ENCODE assay signal across 16 cellular contexts in the genomic region with DNA sequence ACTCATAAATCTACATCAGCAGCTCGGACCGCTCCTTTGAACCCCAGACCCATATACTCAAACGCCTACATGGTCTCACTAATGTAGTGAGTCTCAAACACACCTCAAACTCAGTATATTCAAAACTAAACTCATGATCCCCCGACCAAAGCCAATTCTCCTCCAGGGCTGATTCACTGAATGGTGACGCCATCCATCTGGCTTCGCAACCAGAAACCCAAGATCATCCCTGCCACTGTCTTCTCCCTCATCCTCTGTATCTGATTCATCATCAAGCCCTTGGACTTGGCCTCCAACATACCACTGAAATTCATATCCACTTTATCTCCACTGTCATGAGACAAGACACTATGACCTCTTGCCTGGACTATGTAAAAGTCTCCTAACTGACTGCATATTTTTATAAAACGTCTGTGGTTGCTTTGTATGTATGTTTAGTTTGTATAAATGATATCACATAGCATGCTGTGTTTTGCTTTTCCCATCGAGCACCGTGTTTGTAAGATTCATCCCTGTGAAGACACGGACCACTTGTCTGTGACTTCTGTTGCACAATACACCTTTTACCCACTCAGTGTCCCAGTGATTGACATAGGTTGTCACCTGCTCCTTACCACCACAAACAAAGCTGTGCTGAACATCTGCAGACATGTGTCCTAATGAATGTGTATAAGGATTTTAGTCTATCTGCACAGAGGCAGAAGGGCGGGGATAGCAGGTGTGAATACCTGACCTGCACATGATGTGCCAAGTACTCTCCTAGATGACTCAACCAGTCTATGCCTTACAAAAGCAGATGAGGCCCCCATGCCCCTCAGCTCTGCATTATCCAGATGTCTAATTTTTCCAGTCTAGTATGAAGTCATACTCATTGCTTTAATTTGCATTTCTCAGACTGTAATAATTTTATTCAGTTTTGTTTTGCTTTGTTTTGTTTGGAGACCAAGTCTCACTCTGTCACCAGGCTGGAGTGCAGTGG.
DNase-seq lines count a peak whose midpoint lies in the region; ATAC-seq and TF ChIP-seq lines count a peak whose summit lies in the region.
"Had no signal": no experiment of that assay in that cellular context is flagged by ENCODE, and none has a peak within 500 bp of the region (broad histone marks: within the 10 kb centered on the region; RNA-seq: fewer than 3 reads in every experiment).

No MANE protein-coding gene starts in this region.

- H4K20me1 ChIP-seq in SK-N-SH (ENCODE audit: insufficient read depth), result no peaks in the 10 kb centered on the region
- no peaks in the 10 kb centered on the region for H4K20me1 ChIP-seq in fibroblast of lung (ENCODE audit: control insufficient read depth, extremely low read depth, insufficient read depth, low read length)

- POLR2A ChIA-PET in SK-N-SH (lab: Yijun Ruan, JAX), result no interaction called here

- ATAC-seq in GM21576 (IDR thresholded peaks at IDR 0.05; ENCODE audit: unreplicated experiment), result no peak
- ATAC-seq: activated CD8-positive, alpha-beta memory T cell treated with anti-CD3 and anti-CD28 coated beads, Interleukin-2, amount 10 ng/mL, durations not matched to agents 7 days and 5 days; upper lobe of right lung had no signal

- no peaks in the 10 kb centered on the region for H3K9me3 ChIP-seq in SK-N-SH
- H3K9me3 ChIP-seq in fibroblast of lung (ENCODE audit: control insufficient read depth, insufficient read depth, low read depth, low read length), result no peaks in the 10 kb centered on the region
- no peaks in the 10 kb centered on the region for H3K9me3 ChIP-seq in spleen
- H3K9me3 ChIP-seq: upper lobe of right lung had no signal

- CTCF ChIA-PET in SK-N-SH (lab: Yijun Ruan, JAX), result interaction anchor here (0.8 to 15.2 kb wide), 6 partner anchors 10 to 227 kb away, joined by 3 to 334 read pairs (median 4); no protein-coding TSS in a partner anchor

- TF ChIP-seq POLR2A in spleen (IDR thresholded peaks at IDR 0.05), result no peak

- H3K36me3 ChIP-seq in SK-N-SH (replicated peaks in 1 of 2; ENCODE audit: control insufficient read depth in 1 of 2, insufficient read depth in 2 of 2, low read length in 1 of 2) (no peaks in the 10 kb centered on the region), fibroblast of lung (ENCODE audit: control insufficient read depth, insufficient read depth, low read length) (no peaks in the 10 kb centered on the region), spleen (peaks cover 0 to 51% (median 4%) of the 10 kb centered on the region in 6 donors)
- H3K36me3 ChIP-seq: upper lobe of right lung had no signal

- H3K4me2 ChIP-seq in SK-N-SH (0 out of 2 replicates have a peak overlapping the region, but pooled peaks have one; percentile 29), fibroblast of lung (ENCODE audit: extremely low read depth, insufficient read depth, low read length) (no peak overlapping the region)

- 59% methylated on average over 11 of the region's 11 CpGs for WGBS in SK-N-SH (ENCODE audit: low lambda C conversion rate)
- 72 to 90% (median 77%) methylated on average over 11 of the region's 11 CpGs for WGBS in spleen, 5 donors

- H3K4me1 ChIP-seq in SK-N-SH (ENCODE audit: control insufficient read depth in 1 of 2, insufficient read depth in 2 of 2, low read depth in 1 of 2, low read length in 1 of 2), result peaks cover 5 to 8% of the 10 kb centered on the region in 2 experiments; a peak in 1 of 4 replicates
- peaks cover 9% of the 10 kb centered on the region for H3K4me1 ChIP-seq in fibroblast of lung (ENCODE audit: control insufficient read depth, extremely low read depth, insufficient read depth, low read length)
- H3K4me1 ChIP-seq in spleen, result no peaks in the 10 kb centered on the region
- H3K4me1 ChIP-seq: upper lobe of right lung had no signal

- H3K9ac ChIP-seq in SK-N-SH (no peak overlapping the region), fibroblast of lung (ENCODE audit: insufficient read depth, low read length) (no peak overlapping the region)

- peak; percentile 28 for DNase-seq in NCI-H748 (lab: John Stamatoyannopoulos, UW; ENCODE audit: unreplicated experiment)
- DNase-seq in NCI-H748 treated with DMSO at 0.1 percent for 48 hours (lab: John Stamatoyannopoulos, UW), result no peak
- DNase-seq in SK-N-SH, result no peak
- DNase-seq in fibroblast of lung (ENCODE audit: low read depth in 2 of 2), result peak; percentile 47 to 80
- peak; percentile 11 for DNase-seq in spleen
- no peak for DNase-seq in D341Med (ENCODE audit: low spot score)
- no peak for DNase-seq in SIG-M5 treated with dmso at 0.1 percent for 504 hours (lab: John Stamatoyannopoulos, UW; ENCODE audit: unreplicated experiment)
- DNase-seq: activated CD8-positive, alpha-beta memory T cell treated with anti-CD3 and anti-CD28 coated beads, Interleukin-2, amount 10 ng/mL, durations not matched to agents 7 days and 5 days; effector memory CD4-positive, alpha-beta T cell; midbrain; NCI-H1105; NCI-H526; posterior cingulate gyrus; stimulated activated CD4-positive, alpha-beta T cell treated with anti-CD3 and anti-CD28 coated beads, Interleukin-15, amount 100 ng/mL, for 24 hours; upper lobe of right lung had no signal

- TF ChIP-seq EP300 in SK-N-SH (IDR thresholded peaks at IDR 0.05; ENCODE audit: borderline replicate concordance in 1 of 2, low read depth in 1 of 2, low read length in 1 of 2), result no peak

- no peak for TF ChIP-seq RAD21 in SK-N-SH (IDR thresholded peaks at IDR 0.05; ENCODE audit: low read length)

- H3K4me3 ChIP-seq in SK-N-SH (ENCODE audit: low read depth in 2 of 2, low read length in 1 of 2), result no peak overlapping the region
- no peak overlapping the region for H3K4me3 ChIP-seq in fibroblast of lung (replicated peaks in 1 of 4; ENCODE audit: control extremely low read depth in 1 of 4, insufficient read depth in 1 of 4, low read depth in 3 of 4, low read length in 4 of 4)
- H3K4me3 ChIP-seq in spleen, result no peak overlapping the region
- H3K4me3 ChIP-seq: upper lobe of right lung had no signal

- no peak overlapping the region for H2AFZ ChIP-seq in SK-N-SH (ENCODE audit: low read depth)
- H2AFZ ChIP-seq in fibroblast of lung (ENCODE audit: low read length), result no peak overlapping the region

- intact Hi-C loops in spleen (cut with DNase I; ENCODE audit: low total_unique reads), result no loop called here

- no peak for TF ChIP-seq CTCF in SK-N-SH (IDR thresholded peaks at IDR 0.05)
- no peak for TF ChIP-seq CTCF in fibroblast of lung (conservative IDR thresholded peaks at IDR 0.05 in 1 of 2, IDR thresholded peaks at IDR 0.05 in 1 of 2; ENCODE audit: low read depth in 1 of 2, low read length in 2 of 2)
- no peak for TF ChIP-seq CTCF in spleen (IDR thresholded peaks at IDR 0.05 in 8 of 11, conservative IDR thresholded peaks at IDR 0.05 in 3 of 11)

- no peaks in the 10 kb centered on the region for H3F3A ChIP-seq in SK-N-SH (replicated peaks; ENCODE audit: insufficient read depth)

- H3K9me2 ChIP-seq in SK-N-SH, result no peaks in the 10 kb centered on the region

- H3K79me2 ChIP-seq in SK-N-SH (ENCODE audit: insufficient read depth), result no peaks in the 10 kb centered on the region
- no peaks in the 10 kb centered on the region for H3K79me2 ChIP-seq in fibroblast of lung (ENCODE audit: control insufficient read depth, insufficient read depth, low read length)

- H3K27ac ChIP-seq in SK-N-SH (ENCODE audit: low read depth in 2 of 2, low read length in 1 of 2) (peak overlapping the region in 1 of 2 experiments; percentile 64; a peak in 2 of 4 replicates), fibroblast of lung (ENCODE audit: insufficient read depth, low read length) (peak overlapping the region; percentile 48), spleen (no peak overlapping the region)
- H3K27ac ChIP-seq: upper lobe of right lung had no signal

- H3K27me3 ChIP-seq in SK-N-SH (ENCODE audit: insufficient read depth) (no peaks in the 10 kb centered on the region), fibroblast of lung (ENCODE audit: control insufficient read depth, insufficient read depth, low read length) (no peaks in the 10 kb centered on the region), spleen (replicated peaks in 1 of 7) (no peaks in the 10 kb centered on the region)
- H3K27me3 ChIP-seq: upper lobe of right lung had no signal

TF ChIP-seq in SK-N-SH, 30 proteins besides CTCF, POLR2A, EP300 and RAD21:
- TF ChIP-seq, protein P1, sequence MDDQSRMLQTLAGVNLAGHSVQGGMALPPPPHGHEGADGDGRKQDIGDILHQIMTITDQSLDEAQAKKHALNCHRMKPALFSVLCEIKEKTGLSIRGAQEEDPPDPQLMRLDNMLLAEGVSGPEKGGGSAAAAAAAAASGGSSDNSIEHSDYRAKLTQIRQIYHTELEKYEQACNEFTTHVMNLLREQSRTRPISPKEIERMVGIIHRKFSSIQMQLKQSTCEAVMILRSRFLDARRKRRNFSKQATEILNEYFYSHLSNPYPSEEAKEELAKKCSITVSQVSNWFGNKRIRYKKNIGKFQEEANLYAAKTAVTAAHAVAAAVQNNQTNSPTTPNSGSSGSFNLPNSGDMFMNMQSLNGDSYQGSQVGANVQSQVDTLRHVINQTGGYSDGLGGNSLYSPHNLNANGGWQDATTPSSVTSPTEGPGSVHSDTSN (IDR thresholded peaks at IDR 0.05), result peak; percentile 22; the same call in 1 of the 2 replicates
- peak; percentile 47; the same call in 1 of the 2 replicates for TF ChIP-seq FOSL2 (IDR thresholded peaks at IDR 0.05; ENCODE audit: borderline replicate concordance, low read depth)
- no peak for TF ChIP-seq RXRA (IDR thresholded peaks at IDR 0.05; ENCODE audit: borderline replicate concordance, low read depth)
- TF ChIP-seq TCF12 (IDR thresholded peaks at IDR 0.05), result peak; percentile 51; the same call in 1 of the 2 replicates

Comparison
In these comparisons a context has a peak if more than half of its experiments do, and no peak if none do; other contexts are left out.
1. DNase-seq: peak in NCI-H748 (single experiment), fibroblast of lung (2 of 2) and spleen (single experiment); none in NCI-H748 treated with DMSO at 0.1 percent for 48 hours (single experiment), SK-N-SH (single experiment), D341Med (single experiment) and SIG-M5 treated with dmso at 0.1 percent for 504 hours (single experiment).